Comparison of ENCODE assay signal across 15 cellular contexts in the genomic region with DNA sequence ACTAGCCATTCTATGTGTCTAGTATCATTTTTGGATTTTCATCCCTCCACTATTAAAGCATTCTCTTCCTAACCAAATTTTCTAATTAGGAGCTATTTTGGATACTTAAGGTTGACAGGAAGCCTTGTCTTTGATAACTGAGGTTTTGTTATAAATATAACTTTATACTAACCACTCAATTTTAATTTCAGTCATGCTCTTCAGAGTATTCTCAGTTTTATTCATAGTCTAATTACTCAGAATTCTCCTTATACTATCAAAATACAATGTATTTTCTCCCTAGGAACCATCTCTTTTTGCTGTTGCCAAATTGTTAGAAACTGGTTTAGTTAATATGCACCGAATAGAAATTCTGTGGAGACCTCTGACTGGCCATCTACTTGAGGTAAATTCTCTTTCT.
A peak's percentile ranks its signal among the peaks of the same experiment; 100 is the strongest.
DNase-seq lines count a peak whose midpoint lies in the region; ATAC-seq lines count a peak whose summit lies in the region.
"Had no signal": no experiment of that assay in that cellular context is flagged by ENCODE, and none has a peak within 500 bp of the region (broad histone marks: within the 10 kb centered on the region; RNA-seq: fewer than 3 reads in every experiment).

No MANE protein-coding gene starts in this region.

- peaks cover 22% of the 10 kb centered on the region for H3K36me3 Mint-ChIP-seq in activated CD4-positive, alpha-beta T cell treated with anti-CD3 and anti-CD28 coated beads for 36 hours (ENCODE audit: low read depth)
- H3K36me3 Mint-ChIP-seq in activated CD4-positive, alpha-beta T cell treated with anti-CD3 and anti-CD28 coated beads, Interleukin-2, amount 10 ng/mL, durations not matched to agents 7 days and 5 days (ENCODE audit: low read depth), result peaks cover 27% of the 10 kb centered on the region
- H3K36me3 Mint-ChIP-seq in activated T-cell treated with anti-CD3 and anti-CD28 coated beads, Interleukin-2, amount 50 U/mL, for 72 hours (ENCODE audit: insufficient read depth in 2 of 2), result peaks cover 0 to 9% of the 10 kb centered on the region in 2 donors
- peaks cover 8% of the 10 kb centered on the region for H3K36me3 Mint-ChIP-seq in T-helper 17 cell (ENCODE audit: low read depth)
- peaks cover 26% of the 10 kb centered on the region for H3K36me3 Mint-ChIP-seq in memory B cell
- peaks cover 14 to 36% (median 30%) of the 10 kb centered on the region in 3 donors for H3K36me3 Mint-ChIP-seq in immature natural killer cell

- no peak overlapping the region for H3K4me3 Mint-ChIP-seq in activated CD4-positive, alpha-beta T cell treated with anti-CD3 and anti-CD28 coated beads for 36 hours
- H3K4me3 Mint-ChIP-seq in activated CD4-positive, alpha-beta T cell treated with anti-CD3 and anti-CD28 coated beads, Interleukin-2, amount 10 ng/mL, durations not matched to agents 7 days and 5 days, result no peak overlapping the region
- peak overlapping the region in 1 of 2 donors; percentile 3 for H3K4me3 Mint-ChIP-seq in activated T-cell treated with anti-CD3 and anti-CD28 coated beads, Interleukin-2, amount 50 U/mL, for 72 hours
- H3K4me3 Mint-ChIP-seq in T-helper 17 cell (peak overlapping the region; percentile 66), memory B cell (no peak overlapping the region), immature natural killer cell (no peak overlapping the region)
- H3K4me3 Mint-ChIP-seq: CD4-positive, CD25-positive, alpha-beta regulatory T cell had no signal

- POLR2A ChIA-PET in activated CD4-positive, alpha-beta T cell treated with anti-CD3 and anti-CD28 coated beads for 36 hours (lab: Charles Lee), result no interaction called here
- POLR2A ChIA-PET in activated CD4-positive, alpha-beta T cell treated with anti-CD3 and anti-CD28 coated beads, Interleukin-2, amount 10 ng/mL, durations not matched to agents 7 days and 5 days (lab: Charles Lee), result no interaction called here

- H3K27me3 Mint-ChIP-seq in activated CD4-positive, alpha-beta T cell treated with anti-CD3 and anti-CD28 coated beads for 36 hours, result no peaks in the 10 kb centered on the region
- no peaks in the 10 kb centered on the region for H3K27me3 Mint-ChIP-seq in activated CD4-positive, alpha-beta T cell treated with anti-CD3 and anti-CD28 coated beads, Interleukin-2, amount 10 ng/mL, durations not matched to agents 7 days and 5 days
- H3K27me3 Mint-ChIP-seq in activated T-cell treated with anti-CD3 and anti-CD28 coated beads, Interleukin-2, amount 50 U/mL, for 72 hours (ENCODE audit: low read depth), result no peaks in the 10 kb centered on the region
- H3K27me3 Mint-ChIP-seq in T-helper 17 cell, result no peaks in the 10 kb centered on the region
- H3K27me3 Mint-ChIP-seq in memory B cell, result no peaks in the 10 kb centered on the region
- H3K27me3 Mint-ChIP-seq in immature natural killer cell (ENCODE audit: low read depth in 3 of 3), result peaks cover 0 to 2% (median 0%) of the 10 kb centered on the region in 3 donors
- H3K27me3 Mint-ChIP-seq: CD4-positive, CD25-positive, alpha-beta regulatory T cell had no signal

- no peaks in the 10 kb centered on the region for H3K9me3 ChIP-seq in T-helper 17 cell (ENCODE audit: control insufficient read depth, low read length, poor library complexity, severe bottlenecking)
- H3K9me3 ChIP-seq: BLaER1 treated with 17β-estradiol and CSF1 and Interleukin-3, amounts not matched to agents 10 nM and 100 nM had no signal

- H3K9me3 Mint-ChIP-seq in activated CD4-positive, alpha-beta T cell treated with anti-CD3 and anti-CD28 coated beads for 36 hours (ENCODE audit: low read depth), result no peaks in the 10 kb centered on the region
- no peaks in the 10 kb centered on the region for H3K9me3 Mint-ChIP-seq in activated CD4-positive, alpha-beta T cell treated with anti-CD3 and anti-CD28 coated beads, Interleukin-2, amount 10 ng/mL, durations not matched to agents 7 days and 5 days
- H3K9me3 Mint-ChIP-seq in activated T-cell treated with anti-CD3 and anti-CD28 coated beads, Interleukin-2, amount 50 U/mL, for 72 hours, result no peaks in the 10 kb centered on the region
- H3K9me3 Mint-ChIP-seq in memory B cell (no peaks in the 10 kb centered on the region), immature natural killer cell (no peaks in the 10 kb centered on the region)
- H3K9me3 Mint-ChIP-seq: CD4-positive, CD25-positive, alpha-beta regulatory T cell had no signal

- ATAC-seq in activated CD4-positive, alpha-beta T cell treated with anti-CD3 and anti-CD28 coated beads for 36 hours, result no peak
- ATAC-seq in activated T-cell treated with anti-CD3 and anti-CD28 coated beads, Interleukin-2, amount 50 U/mL, for 72 hours (replicated peaks in 1 of 2), result no peak
- ATAC-seq in T-helper 17 cell (no peak), memory B cell (ENCODE audit: low read depth) (no peak)
- ATAC-seq: HCT116 had no signal

- no peak for DNase-seq in activated CD4-positive, alpha-beta T cell treated with anti-CD3 and anti-CD28 coated beads for 36 hours
- DNase-seq in activated CD4-positive, alpha-beta T cell treated with anti-CD3 and anti-CD28 coated beads, Interleukin-2, amount 10 ng/mL, durations not matched to agents 7 days and 5 days, result no peak
- no peak for DNase-seq in activated T-cell treated with anti-CD3 and anti-CD28 coated beads, Interleukin-2, amount 50 U/mL, for 72 hours
- no peak for DNase-seq in activated T-cell treated with anti-CD3 and anti-CD28 coated beads for 4 hours
- DNase-seq in T-helper 17 cell, result no peak
- no peak for DNase-seq in memory B cell (ENCODE audit: low spot score in 2 of 2)
- no peak for DNase-seq in iPS-NIHi11 (ENCODE audit: low spot score)
- DNase-seq in immature natural killer cell, result no peak
- DNase-seq: 8988T; ACHN; CD4-positive, CD25-positive, alpha-beta regulatory T cell; DMS53; GF-D8 had no signal

- CTCF ChIA-PET in activated CD4-positive, alpha-beta T cell treated with anti-CD3 and anti-CD28 coated beads for 36 hours (lab: Charles Lee), result interaction anchor here (1.3 kb wide), 1 partner anchor 48 kb away, joined by 4 read pairs; no protein-coding TSS in a partner anchor
- CTCF ChIA-PET in activated CD4-positive, alpha-beta T cell treated with anti-CD3 and anti-CD28 coated beads, Interleukin-2, amount 10 ng/mL, durations not matched to agents 7 days and 5 days (lab: Charles Lee), result interaction anchor here (0.5 kb wide), 1 partner anchor 40 kb away, joined by 3 read pairs; no protein-coding TSS in a partner anchor

- peak overlapping the region; percentile 32 for H3K27ac Mint-ChIP-seq in activated CD4-positive, alpha-beta T cell treated with anti-CD3 and anti-CD28 coated beads for 36 hours
- H3K27ac Mint-ChIP-seq in activated CD4-positive, alpha-beta T cell treated with anti-CD3 and anti-CD28 coated beads, Interleukin-2, amount 10 ng/mL, durations not matched to agents 7 days and 5 days, result no peak overlapping the region
- peak overlapping the region; percentile 85 for H3K27ac Mint-ChIP-seq in activated T-cell treated with anti-CD3 and anti-CD28 coated beads, Interleukin-2, amount 50 U/mL, for 72 hours
- H3K27ac Mint-ChIP-seq in T-helper 17 cell, result no peak overlapping the region
- peak overlapping the region; percentile 48 for H3K27ac Mint-ChIP-seq in memory B cell
- no peak overlapping the region for H3K27ac Mint-ChIP-seq in immature natural killer cell

- intact Hi-C loops in activated CD4-positive, alpha-beta T cell treated with anti-CD3 and anti-CD28 coated beads for 36 hours (cut with DNase I, micrococcal nuclease), result no loop called here

- peaks cover 7% of the 10 kb centered on the region for H3K4me1 Mint-ChIP-seq in activated CD4-positive, alpha-beta T cell treated with anti-CD3 and anti-CD28 coated beads for 36 hours
- H3K4me1 Mint-ChIP-seq in activated CD4-positive, alpha-beta T cell treated with anti-CD3 and anti-CD28 coated beads, Interleukin-2, amount 10 ng/mL, durations not matched to agents 7 days and 5 days, result peaks cover 4% of the 10 kb centered on the region
- peaks cover 13% of the 10 kb centered on the region for H3K4me1 Mint-ChIP-seq in activated T-cell treated with anti-CD3 and anti-CD28 coated beads, Interleukin-2, amount 50 U/mL, for 72 hours (ENCODE audit: low read depth)
- peaks cover 9% of the 10 kb centered on the region for H3K4me1 Mint-ChIP-seq in T-helper 17 cell
- no peaks in the 10 kb centered on the region for H3K4me1 Mint-ChIP-seq in memory B cell
- H3K4me1 Mint-ChIP-seq in immature natural killer cell, result no peaks in the 10 kb centered on the region

Comparison
In these comparisons a context has a peak if more than half of its experiments do, and no peak if none do; other contexts are left out.
1. H3K27ac Mint-ChIP-seq: peak in activated CD4-positive, alpha-beta T cell treated with anti-CD3 and anti-CD28 coated beads for 36 hours (single experiment), activated T-cell treated with anti-CD3 and anti-CD28 coated beads, Interleukin-2, amount 50 U/mL, for 72 hours (single experiment) and memory B cell (single experiment); none in activated CD4-positive, alpha-beta T cell treated with anti-CD3 and anti-CD28 coated beads, Interleukin-2, amount 10 ng/mL, durations not matched to agents 7 days and 5 days (single experiment), T-helper 17 cell (single experiment) and immature natural killer cell (0 of 6).